ENCODE assay signal across 1 cellular context in the genomic region with DNA sequence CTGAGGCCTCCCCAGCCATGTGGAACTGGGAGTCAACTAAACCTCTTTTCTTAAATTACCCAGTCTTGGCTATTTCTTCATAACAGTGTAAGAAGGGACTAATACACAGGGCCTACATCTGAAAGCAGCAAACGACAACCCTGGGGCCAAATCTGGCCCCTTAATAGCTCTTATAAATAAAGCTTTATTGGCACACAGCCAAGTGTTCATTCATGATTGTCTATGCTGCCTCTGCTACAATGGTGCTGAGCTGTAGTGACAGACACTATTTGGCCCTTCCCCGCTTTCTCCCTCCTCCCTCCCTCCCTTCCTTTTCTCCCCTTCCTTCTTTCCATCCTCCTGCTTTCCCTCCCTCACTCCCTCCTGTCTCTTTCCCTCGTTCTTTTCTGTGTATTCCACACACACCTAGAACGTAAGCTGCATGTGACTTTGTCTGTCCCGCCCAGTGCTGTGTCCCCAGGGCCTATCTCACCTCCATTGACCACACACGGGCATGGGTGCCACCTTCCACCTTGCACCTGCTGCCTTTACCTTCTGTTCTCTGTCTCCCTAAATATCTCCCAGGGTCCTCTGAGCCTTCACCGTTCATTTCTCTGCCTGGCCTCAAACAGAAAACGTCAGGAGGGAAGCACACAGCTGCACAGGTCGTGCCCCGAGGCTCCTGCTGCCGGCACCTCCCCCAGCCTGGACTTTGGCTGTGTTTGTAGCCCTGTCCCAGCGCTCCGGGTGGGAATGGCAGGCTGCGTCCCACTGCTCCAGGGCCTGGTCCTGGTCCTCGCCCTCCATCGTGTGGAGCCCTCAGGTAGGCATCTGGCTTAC.
TF ChIP-seq lines count a peak whose summit lies in the region.

A gene with protein sequence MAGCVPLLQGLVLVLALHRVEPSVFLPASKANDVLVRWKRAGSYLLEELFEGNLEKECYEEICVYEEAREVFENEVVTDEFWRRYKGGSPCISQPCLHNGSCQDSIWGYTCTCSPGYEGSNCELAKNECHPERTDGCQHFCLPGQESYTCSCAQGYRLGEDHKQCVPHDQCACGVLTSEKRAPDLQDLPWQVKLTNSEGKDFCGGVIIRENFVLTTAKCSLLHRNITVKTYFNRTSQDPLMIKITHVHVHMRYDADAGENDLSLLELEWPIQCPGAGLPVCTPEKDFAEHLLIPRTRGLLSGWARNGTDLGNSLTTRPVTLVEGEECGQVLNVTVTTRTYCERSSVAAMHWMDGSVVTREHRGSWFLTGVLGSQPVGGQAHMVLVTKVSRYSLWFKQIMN (plus strand): TSS at position 720 of the 819 bp plus-strand sequence. CDS start 13 bp downstream, at position 733.

TF ChIP-seq in HepG2, 621 proteins besides CTCF, POLR2A, EP300 and RAD21 (continued from another document and continues in another):
- TF ChIP-seq ZBTB42 (CRISPR knock-in tag; IDR thresholded peaks at IDR 0.05) (peak; percentile 74; the same call in 1 of the 2 replicates), ZNF839 (CRISPR knock-in tag; IDR thresholded peaks at IDR 0.05; ENCODE audit: borderline replicate concordance) (0 out of 2 replicates have a peak, but pooled peaks have one; percentile 35), MED1 (CRISPR knock-in tag; IDR thresholded peaks at IDR 0.05) (peak; percentile 54), ELF3 (CRISPR knock-in tag; IDR thresholded peaks at IDR 0.05) (0 out of 2 replicates have a peak, but pooled peaks have one; percentile 31), ZNF619 (CRISPR knock-in tag; IDR thresholded peaks at IDR 0.05) (peak; percentile 63; the same call in 1 of the 2 replicates), HNF4A (CRISPR knock-in tag; IDR thresholded peaks at IDR 0.05) (peak; percentile 96), ZNF749 (CRISPR knock-in tag; IDR thresholded peaks at IDR 0.05; ENCODE audit: borderline replicate concordance) (no peak), KAT7 (CRISPR knock-in tag; IDR thresholded peaks at IDR 0.05; ENCODE audit: borderline replicate concordance) (0 out of 2 replicates have a peak, but pooled peaks have one; percentile 61), SAFB2 (CRISPR knock-in tag; IDR thresholded peaks at IDR 0.05; ENCODE audit: borderline replicate concordance, low read depth) (peak; percentile 70; the same call in 1 of the 2 replicates), GLI4 (CRISPR knock-in tag; IDR thresholded peaks at IDR 0.05; ENCODE audit: borderline replicate concordance) (no peak), HOXA3 (CRISPR knock-in tag; IDR thresholded peaks at IDR 0.05) (peak; percentile 75), U2AF1 (optimal IDR thresholded peaks at IDR 0.05; ENCODE audit: low read depth, low read length) (no peak), ETV6 (CRISPR knock-in tag; conservative IDR thresholded peaks at IDR 0.05) (0 out of 2 replicates have a peak, but pooled peaks have one; percentile 17), SOX13 (IDR thresholded peaks at IDR 0.05) (no peak), SOX13 (CRISPR knock-in tag; conservative IDR thresholded peaks at IDR 0.05 in 1 of 2, IDR thresholded peaks at IDR 0.05 in 1 of 2) (peak in 1 of 2 experiments; percentile 58; a peak in 1 of 4 replicates), SMAD1 (CRISPR knock-in tag; IDR thresholded peaks at IDR 0.05; ENCODE audit: borderline replicate concordance, low read depth) (peak; percentile 86), NRL (CRISPR knock-in tag; IDR thresholded peaks at IDR 0.05; ENCODE audit: borderline replicate concordance) (peak; percentile 50; the same call in 1 of the 2 replicates), FOXA3 (CRISPR knock-in tag; IDR thresholded peaks at IDR 0.05) (peak; percentile 68; the same call in 1 of the 2 replicates), NCOA2 (CRISPR knock-in tag; IDR thresholded peaks at IDR 0.05) (peak; percentile 62; the same call in 1 of the 2 replicates), HMG20B (CRISPR knock-in tag; conservative IDR thresholded peaks at IDR 0.05) (0 out of 2 replicates have a peak, but pooled peaks have one; percentile 27), RBFOX2 (IDR thresholded peaks at IDR 0.05; ENCODE audit: low read depth, low read length) (peak; percentile 48; the same call in 1 of the 2 replicates), MAZ (IDR thresholded peaks at IDR 0.05; ENCODE audit: borderline replicate concordance, low read depth, low read length) (no peak), MAZ (CRISPR knock-in tag; IDR thresholded peaks at IDR 0.05; ENCODE audit: low read depth) (peak; percentile 59; the same call in 1 of the 2 replicates), TBX2 (CRISPR knock-in tag; IDR thresholded peaks at IDR 0.05; ENCODE audit: borderline replicate concordance) (peak; percentile 64; the same call in 1 of the 2 replicates), NFIB (CRISPR knock-in tag; IDR thresholded peaks at IDR 0.05; ENCODE audit: borderline replicate concordance) (no peak), SKI (IDR thresholded peaks at IDR 0.05; ENCODE audit: partially characterized antibody) (peak; percentile 33), RFX5 (IDR thresholded peaks at IDR 0.05; ENCODE audit: low read depth, low read length) (no peak), AKAP8 (CRISPR knock-in tag; IDR thresholded peaks at IDR 0.05) (no peak), ZNF709 (CRISPR knock-in tag; IDR thresholded peaks at IDR 0.05) (peak; percentile 48; the same call in 1 of the 2 replicates), ZNF891 (CRISPR knock-in tag; IDR thresholded peaks at IDR 0.05) (peak; percentile 78)
- TF ChIP-seq, protein P1, sequence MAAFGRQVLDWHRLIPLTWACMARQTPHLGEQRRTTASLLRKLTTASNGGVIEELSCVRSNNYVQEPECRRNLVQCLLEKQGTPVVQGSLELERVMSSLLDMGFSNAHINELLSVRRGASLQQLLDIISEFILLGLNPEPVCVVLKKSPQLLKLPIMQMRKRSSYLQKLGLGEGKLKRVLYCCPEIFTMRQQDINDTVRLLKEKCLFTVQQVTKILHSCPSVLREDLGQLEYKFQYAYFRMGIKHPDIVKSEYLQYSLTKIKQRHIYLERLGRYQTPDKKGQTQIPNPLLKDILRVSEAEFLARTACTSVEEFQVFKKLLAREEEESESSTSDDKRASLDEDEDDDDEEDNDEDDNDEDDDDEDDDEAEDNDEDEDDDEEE (CRISPR knock-in tag; IDR thresholded peaks at IDR 0.05), result 0 out of 2 replicates have a peak, but pooled peaks have one; percentile 81
- TF ChIP-seq, protein P2, sequence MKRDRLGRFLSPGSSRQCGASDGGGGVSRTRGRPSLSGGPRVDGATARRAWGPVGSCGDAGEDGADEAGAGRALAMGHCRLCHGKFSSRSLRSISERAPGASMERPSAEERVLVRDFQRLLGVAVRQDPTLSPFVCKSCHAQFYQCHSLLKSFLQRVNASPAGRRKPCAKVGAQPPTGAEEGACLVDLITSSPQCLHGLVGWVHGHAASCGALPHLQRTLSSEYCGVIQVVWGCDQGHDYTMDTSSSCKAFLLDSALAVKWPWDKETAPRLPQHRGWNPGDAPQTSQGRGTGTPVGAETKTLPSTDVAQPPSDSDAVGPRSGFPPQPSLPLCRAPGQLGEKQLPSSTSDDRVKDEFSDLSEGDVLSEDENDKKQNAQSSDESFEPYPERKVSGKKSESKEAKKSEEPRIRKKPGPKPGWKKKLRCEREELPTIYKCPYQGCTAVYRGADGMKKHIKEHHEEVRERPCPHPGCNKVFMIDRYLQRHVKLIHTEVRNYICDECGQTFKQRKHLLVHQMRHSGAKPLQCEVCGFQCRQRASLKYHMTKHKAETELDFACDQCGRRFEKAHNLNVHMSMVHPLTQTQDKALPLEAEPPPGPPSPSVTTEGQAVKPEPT (CRISPR knock-in tag; IDR thresholded peaks at IDR 0.05; ENCODE audit: low read depth), result 0 out of 2 replicates have a peak, but pooled peaks have one; percentile 59
- TF ChIP-seq, protein P3, sequence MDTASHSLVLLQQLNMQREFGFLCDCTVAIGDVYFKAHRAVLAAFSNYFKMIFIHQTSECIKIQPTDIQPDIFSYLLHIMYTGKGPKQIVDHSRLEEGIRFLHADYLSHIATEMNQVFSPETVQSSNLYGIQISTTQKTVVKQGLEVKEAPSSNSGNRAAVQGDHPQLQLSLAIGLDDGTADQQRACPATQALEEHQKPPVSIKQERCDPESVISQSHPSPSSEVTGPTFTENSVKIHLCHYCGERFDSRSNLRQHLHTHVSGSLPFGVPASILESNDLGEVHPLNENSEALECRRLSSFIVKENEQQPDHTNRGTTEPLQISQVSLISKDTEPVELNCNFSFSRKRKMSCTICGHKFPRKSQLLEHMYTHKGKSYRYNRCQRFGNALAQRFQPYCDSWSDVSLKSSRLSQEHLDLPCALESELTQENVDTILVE (CRISPR knock-in tag; IDR thresholded peaks at IDR 0.05), result peak; percentile 72
- TF ChIP-seq, protein P4, sequence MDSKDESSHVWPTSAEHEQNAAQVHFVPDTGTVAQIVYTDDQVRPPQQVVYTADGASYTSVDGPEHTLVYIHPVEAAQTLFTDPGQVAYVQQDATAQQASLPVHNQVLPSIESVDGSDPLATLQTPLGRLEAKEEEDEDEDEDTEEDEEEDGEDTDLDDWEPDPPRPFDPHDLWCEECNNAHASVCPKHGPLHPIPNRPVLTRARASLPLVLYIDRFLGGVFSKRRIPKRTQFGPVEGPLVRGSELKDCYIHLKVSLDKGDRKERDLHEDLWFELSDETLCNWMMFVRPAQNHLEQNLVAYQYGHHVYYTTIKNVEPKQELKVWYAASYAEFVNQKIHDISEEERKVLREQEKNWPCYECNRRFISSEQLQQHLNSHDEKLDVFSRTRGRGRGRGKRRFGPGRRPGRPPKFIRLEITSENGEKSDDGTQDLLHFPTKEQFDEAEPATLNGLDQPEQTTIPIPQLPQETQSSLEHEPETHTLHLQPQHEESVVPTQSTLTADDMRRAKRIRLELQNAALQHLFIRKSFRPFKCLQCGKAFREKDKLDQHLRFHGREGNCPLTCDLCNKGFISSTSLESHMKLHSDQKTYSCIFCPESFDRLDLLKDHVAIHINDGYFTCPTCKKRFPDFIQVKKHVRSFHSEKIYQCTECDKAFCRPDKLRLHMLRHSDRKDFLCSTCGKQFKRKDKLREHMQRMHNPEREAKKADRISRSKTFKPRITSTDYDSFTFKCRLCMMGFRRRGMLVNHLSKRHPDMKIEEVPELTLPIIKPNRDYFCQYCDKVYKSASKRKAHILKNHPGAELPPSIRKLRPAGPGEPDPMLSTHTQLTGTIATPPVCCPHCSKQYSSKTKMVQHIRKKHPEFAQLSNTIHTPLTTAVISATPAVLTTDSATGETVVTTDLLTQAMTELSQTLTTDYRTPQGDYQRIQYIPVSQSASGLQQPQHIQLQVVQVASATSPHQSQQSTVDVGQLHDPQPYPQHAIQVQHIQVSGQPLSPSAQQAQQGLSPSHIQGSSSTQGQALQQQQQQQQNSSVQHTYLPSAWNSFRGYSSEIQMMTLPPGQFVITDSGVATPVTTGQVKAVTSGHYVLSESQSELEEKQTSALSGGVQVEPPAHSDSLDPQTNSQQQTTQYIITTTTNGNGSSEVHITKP (CRISPR knock-in tag; IDR thresholded peaks at IDR 0.05; ENCODE audit: low read depth), result peak; percentile 39; the same call in 1 of the 2 replicates
- TF ChIP-seq, protein P5, sequence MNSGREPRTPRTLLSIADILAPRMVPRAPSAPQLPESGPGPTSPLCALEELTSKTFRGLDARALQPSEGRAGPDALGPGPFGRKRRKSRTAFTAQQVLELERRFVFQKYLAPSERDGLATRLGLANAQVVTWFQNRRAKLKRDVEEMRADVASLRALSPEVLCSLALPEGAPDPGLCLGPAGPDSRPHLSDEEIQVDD (CRISPR knock-in tag; IDR thresholded peaks at IDR 0.05; ENCODE audit: borderline replicate concordance), result 0 out of 2 replicates have a peak, but pooled peaks have one; percentile 41
- TF ChIP-seq, protein P6, sequence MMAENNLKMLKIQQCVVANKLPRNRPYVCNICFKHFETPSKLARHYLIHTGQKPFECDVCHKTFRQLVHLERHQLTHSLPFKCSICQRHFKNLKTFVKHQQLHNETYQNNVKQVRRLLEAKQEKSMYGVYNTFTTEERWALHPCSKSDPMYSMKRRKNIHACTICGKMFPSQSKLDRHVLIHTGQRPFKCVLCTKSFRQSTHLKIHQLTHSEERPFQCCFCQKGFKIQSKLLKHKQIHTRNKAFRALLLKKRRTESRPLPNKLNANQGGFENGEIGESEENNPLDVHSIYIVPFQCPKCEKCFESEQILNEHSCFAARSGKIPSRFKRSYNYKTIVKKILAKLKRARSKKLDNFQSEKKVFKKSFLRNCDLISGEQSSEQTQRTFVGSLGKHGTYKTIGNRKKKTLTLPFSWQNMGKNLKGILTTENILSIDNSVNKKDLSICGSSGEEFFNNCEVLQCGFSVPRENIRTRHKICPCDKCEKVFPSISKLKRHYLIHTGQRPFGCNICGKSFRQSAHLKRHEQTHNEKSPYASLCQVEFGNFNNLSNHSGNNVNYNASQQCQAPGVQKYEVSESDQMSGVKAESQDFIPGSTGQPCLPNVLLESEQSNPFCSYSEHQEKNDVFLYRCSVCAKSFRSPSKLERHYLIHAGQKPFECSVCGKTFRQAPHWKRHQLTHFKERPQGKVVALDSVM (CRISPR knock-in tag; IDR thresholded peaks at IDR 0.05), result 0 out of 2 replicates have a peak, but pooled peaks have one; percentile 38
- TF ChIP-seq, protein P7, sequence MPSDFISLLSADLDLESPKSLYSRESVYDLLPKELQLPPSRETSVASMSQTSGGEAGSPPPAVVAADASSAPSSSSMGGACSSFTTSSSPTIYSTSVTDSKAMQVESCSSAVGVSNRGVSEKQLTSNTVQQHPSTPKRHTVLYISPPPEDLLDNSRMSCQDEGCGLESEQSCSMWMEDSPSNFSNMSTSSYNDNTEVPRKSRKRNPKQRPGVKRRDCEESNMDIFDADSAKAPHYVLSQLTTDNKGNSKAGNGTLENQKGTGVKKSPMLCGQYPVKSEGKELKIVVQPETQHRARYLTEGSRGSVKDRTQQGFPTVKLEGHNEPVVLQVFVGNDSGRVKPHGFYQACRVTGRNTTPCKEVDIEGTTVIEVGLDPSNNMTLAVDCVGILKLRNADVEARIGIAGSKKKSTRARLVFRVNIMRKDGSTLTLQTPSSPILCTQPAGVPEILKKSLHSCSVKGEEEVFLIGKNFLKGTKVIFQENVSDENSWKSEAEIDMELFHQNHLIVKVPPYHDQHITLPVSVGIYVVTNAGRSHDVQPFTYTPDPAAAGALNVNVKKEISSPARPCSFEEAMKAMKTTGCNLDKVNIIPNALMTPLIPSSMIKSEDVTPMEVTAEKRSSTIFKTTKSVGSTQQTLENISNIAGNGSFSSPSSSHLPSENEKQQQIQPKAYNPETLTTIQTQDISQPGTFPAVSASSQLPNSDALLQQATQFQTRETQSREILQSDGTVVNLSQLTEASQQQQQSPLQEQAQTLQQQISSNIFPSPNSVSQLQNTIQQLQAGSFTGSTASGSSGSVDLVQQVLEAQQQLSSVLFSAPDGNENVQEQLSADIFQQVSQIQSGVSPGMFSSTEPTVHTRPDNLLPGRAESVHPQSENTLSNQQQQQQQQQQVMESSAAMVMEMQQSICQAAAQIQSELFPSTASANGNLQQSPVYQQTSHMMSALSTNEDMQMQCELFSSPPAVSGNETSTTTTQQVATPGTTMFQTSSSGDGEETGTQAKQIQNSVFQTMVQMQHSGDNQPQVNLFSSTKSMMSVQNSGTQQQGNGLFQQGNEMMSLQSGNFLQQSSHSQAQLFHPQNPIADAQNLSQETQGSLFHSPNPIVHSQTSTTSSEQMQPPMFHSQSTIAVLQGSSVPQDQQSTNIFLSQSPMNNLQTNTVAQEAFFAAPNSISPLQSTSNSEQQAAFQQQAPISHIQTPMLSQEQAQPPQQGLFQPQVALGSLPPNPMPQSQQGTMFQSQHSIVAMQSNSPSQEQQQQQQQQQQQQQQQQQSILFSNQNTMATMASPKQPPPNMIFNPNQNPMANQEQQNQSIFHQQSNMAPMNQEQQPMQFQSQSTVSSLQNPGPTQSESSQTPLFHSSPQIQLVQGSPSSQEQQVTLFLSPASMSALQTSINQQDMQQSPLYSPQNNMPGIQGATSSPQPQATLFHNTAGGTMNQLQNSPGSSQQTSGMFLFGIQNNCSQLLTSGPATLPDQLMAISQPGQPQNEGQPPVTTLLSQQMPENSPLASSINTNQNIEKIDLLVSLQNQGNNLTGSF (CRISPR knock-in tag; IDR thresholded peaks at IDR 0.05), result 0 out of 2 replicates have a peak, but pooled peaks have one; percentile 61
